ENCODE assay signal across 1 cellular context in genomic region chr4:153528705-153529493, GRCh38.
A peak's percentile ranks its signal among the peaks of the same experiment; 100 is the strongest.
TF ChIP-seq lines count a peak whose summit lies in the region.

No MANE protein-coding gene starts in this region.

TF ChIP-seq in K562, 482 proteins besides CTCF, POLR2A, EP300 and RAD21 (continued from another document and continues in another):
- TF ChIP-seq ZNF318 (IDR thresholded peaks at IDR 0.05; ENCODE audit: borderline replicate concordance in 1 of 2, low read depth in 1 of 2) = no peak
- peak; percentile 83; the same call in 1 of the 2 replicates for TF ChIP-seq HDAC2 (IDR thresholded peaks at IDR 0.05)
- TF ChIP-seq SMAD3 (CRISPR knock-in tag; conservative IDR thresholded peaks at IDR 0.05) = no peak
- no peak for TF ChIP-seq ZNF57 (CRISPR knock-in tag; IDR thresholded peaks at IDR 0.05)
- TF ChIP-seq SREBF2 (CRISPR knock-in tag; IDR thresholded peaks at IDR 0.05) = no peak
- TF ChIP-seq NFYB (IDR thresholded peaks at IDR 0.05; ENCODE audit: extremely low read depth, insufficient read length) = no peak
- no peak for TF ChIP-seq MGA (IDR thresholded peaks at IDR 0.05)
- no peak for TF ChIP-seq ZNF785 (CRISPR knock-in tag; IDR thresholded peaks at IDR 0.05)
- 0 out of 2 replicates have a peak, but pooled peaks have one; percentile 52 for TF ChIP-seq ZNF197 (CRISPR knock-in tag; IDR thresholded peaks at IDR 0.05; ENCODE audit: low read depth)
- TF ChIP-seq ZNF79 (CRISPR knock-in tag; IDR thresholded peaks at IDR 0.05; ENCODE audit: low read depth) = no peak
- no peak for TF ChIP-seq XRCC4 (IDR thresholded peaks at IDR 0.05; ENCODE audit: extremely low read depth, insufficient read depth, insufficient read length)
- peak; percentile 66; the same call in 1 of the 2 replicates for TF ChIP-seq SMARCC2 (IDR thresholded peaks at IDR 0.05; ENCODE audit: low read depth)
- TF ChIP-seq PHB (CRISPR knock-in tag; IDR thresholded peaks at IDR 0.05) = no peak
- TF ChIP-seq MEIS2 (IDR thresholded peaks at IDR 0.05; ENCODE audit: partially characterized antibody) = peak; percentile 22
- peak; percentile 60; the same call in 1 of the 2 replicates for TF ChIP-seq RNF2 (IDR thresholded peaks at IDR 0.05)
- TF ChIP-seq ZNF445 (CRISPR knock-in tag; IDR thresholded peaks at IDR 0.05; ENCODE audit: low read depth) = no peak
- no peak for TF ChIP-seq ZNF134 (CRISPR knock-in tag; conservative IDR thresholded peaks at IDR 0.05)
- no peak for TF ChIP-seq SIX5 (IDR thresholded peaks at IDR 0.05; ENCODE audit: borderline replicate concordance in 1 of 2, insufficient read depth in 1 of 2, low read depth in 1 of 2, low read length in 2 of 2)
- no peak for TF ChIP-seq ZNF668 (CRISPR knock-in tag; IDR thresholded peaks at IDR 0.05)
- peak; percentile 93 for TF ChIP-seq DPF2 (IDR thresholded peaks at IDR 0.05)
- no peak for TF ChIP-seq ARHGAP35 (IDR thresholded peaks at IDR 0.05; ENCODE audit: partially characterized antibody)
